Comparison of ENCODE assay signal across 19 cellular contexts in genomic region chr2:164764996-164765395, GRCh38.
"Had no signal": no experiment of that assay in that cellular context is flagged by ENCODE, and none has a peak within 500 bp of the region (broad histone marks: within the 10 kb centered on the region; RNA-seq: fewer than 3 reads in every experiment).

No MANE protein-coding gene starts in this region.

- H3K4me3 ChIP-seq: adrenal gland, right atrium auricular region, transverse colon had no signal

- H3K36me3 Mint-ChIP-seq: activated CD8-positive, alpha-beta memory T cell treated with anti-CD3 and anti-CD28 coated beads, Interleukin-2, amount 10 ng/mL, durations not matched to agents 7 days and 5 days; activated naive CD4-positive, alpha-beta T cell treated with anti-CD3 and anti-CD28 coated beads, Interleukin-2, amount 50 U/mL, for 24 hours; brain; natural killer cell treated with Interleukin-12 subunit alpha and Interleukin-12 subunit beta and Interleukin-15 and Interleukin-18, amount 100 ng/mL, for 72 hours had no signal

- ATAC-seq: activated CD8-positive, alpha-beta memory T cell treated with anti-CD3 and anti-CD28 coated beads, Interleukin-2, amount 10 ng/mL, durations not matched to agents 7 days and 5 days; effector memory CD8-positive, alpha-beta T cell; natural killer cell treated with Interleukin-12 subunit alpha and Interleukin-12 subunit beta and Interleukin-15 and Interleukin-18, amount 100 ng/mL, for 72 hours; stimulated activated naive CD8-positive, alpha-beta T cell treated with anti-CD3 and anti-CD28 coated beads, Interleukin-15, Interleukin-2, amounts not matched to agents 100 U/mL and 50 U/mL, for 24 hours had no signal

- H3K9me3 Mint-ChIP-seq: activated naive CD4-positive, alpha-beta T cell treated with anti-CD3 and anti-CD28 coated beads, Interleukin-2, amount 50 U/mL, for 24 hours; activated T-cell treated with anti-CD3 and anti-CD28 coated beads, Interleukin-2, amount 50 U/mL, for 24 hours; brain; dendritic cell treated with granulocyte-macrophage colony-stimulating factor and Interleukin-4, amounts not matched to agents 40 ng/mL and 50 ng/mL, for 4 days; natural killer cell treated with Interleukin-12 subunit alpha and Interleukin-12 subunit beta and Interleukin-15 and Interleukin-18, amount 100 ng/mL, for 72 hours had no signal

- H3K27ac ChIP-seq: epithelial cell of prostate, right atrium auricular region, transverse colon, VCaP had no signal

- DNase-seq: activated CD4-positive, alpha-beta T cell treated with anti-CD3 and anti-CD28 coated beads for 1 hour; activated CD4-positive, alpha-beta T cell treated with anti-CD3 and anti-CD28 coated beads, Interleukin-2, amount 50 U/mL, for 48 hours; activated CD8-positive, alpha-beta memory T cell treated with anti-CD3 and anti-CD28 coated beads, Interleukin-2, amount 10 ng/mL, durations not matched to agents 7 days and 5 days; activated T-cell treated with anti-CD3 and anti-CD28 coated beads, Interleukin-2, amount 50 U/mL, for 24 hours; effector memory CD8-positive, alpha-beta T cell; kidney glomerular epithelial cell; small intestine; stimulated activated CD4-positive, alpha-beta T cell treated with anti-CD3 and anti-CD28 coated beads, Interleukin-4, amount 100 ng/mL, for 24 hours; stimulated activated naive CD8-positive, alpha-beta T cell treated with anti-CD3 and anti-CD28 coated beads, Interleukin-15, Interleukin-2, amounts not matched to agents 100 U/mL and 50 U/mL, for 24 hours; T-helper 1 cell; transverse colon had no signal

- H3K27me3 ChIP-seq: adrenal gland, right atrium auricular region, transverse colon had no signal

- H3K27ac Mint-ChIP-seq: activated CD8-positive, alpha-beta memory T cell treated with anti-CD3 and anti-CD28 coated beads, Interleukin-2, amount 10 ng/mL, durations not matched to agents 7 days and 5 days; activated naive CD4-positive, alpha-beta T cell treated with anti-CD3 and anti-CD28 coated beads, Interleukin-2, amount 50 U/mL, for 24 hours; activated T-cell treated with anti-CD3 and anti-CD28 coated beads, Interleukin-2, amount 50 U/mL, for 24 hours; brain; dendritic cell treated with granulocyte-macrophage colony-stimulating factor and Interleukin-4, amounts not matched to agents 40 ng/mL and 50 ng/mL, for 4 days; effector memory CD8-positive, alpha-beta T cell; natural killer cell treated with Interleukin-12 subunit alpha and Interleukin-12 subunit beta and Interleukin-15 and Interleukin-18, amount 100 ng/mL, for 72 hours had no signal

- H3K27me3 Mint-ChIP-seq: activated CD8-positive, alpha-beta memory T cell treated with anti-CD3 and anti-CD28 coated beads, Interleukin-2, amount 10 ng/mL, durations not matched to agents 7 days and 5 days; activated naive CD4-positive, alpha-beta T cell treated with anti-CD3 and anti-CD28 coated beads, Interleukin-2, amount 50 U/mL, for 24 hours; activated T-cell treated with anti-CD3 and anti-CD28 coated beads, Interleukin-2, amount 50 U/mL, for 24 hours; dendritic cell treated with granulocyte-macrophage colony-stimulating factor and Interleukin-4, amounts not matched to agents 40 ng/mL and 50 ng/mL, for 4 days; effector memory CD8-positive, alpha-beta T cell; natural killer cell treated with Interleukin-12 subunit alpha and Interleukin-12 subunit beta and Interleukin-15 and Interleukin-18, amount 100 ng/mL, for 72 hours had no signal

- H3K36me3 ChIP-seq: adrenal gland, right atrium auricular region, transverse colon had no signal

- H3K4me3 Mint-ChIP-seq: activated CD8-positive, alpha-beta memory T cell treated with anti-CD3 and anti-CD28 coated beads, Interleukin-2, amount 10 ng/mL, durations not matched to agents 7 days and 5 days; activated naive CD4-positive, alpha-beta T cell treated with anti-CD3 and anti-CD28 coated beads, Interleukin-2, amount 50 U/mL, for 24 hours; activated T-cell treated with anti-CD3 and anti-CD28 coated beads, Interleukin-2, amount 50 U/mL, for 24 hours; brain; dendritic cell treated with granulocyte-macrophage colony-stimulating factor and Interleukin-4, amounts not matched to agents 40 ng/mL and 50 ng/mL, for 4 days; effector memory CD8-positive, alpha-beta T cell; natural killer cell treated with Interleukin-12 subunit alpha and Interleukin-12 subunit beta and Interleukin-15 and Interleukin-18, amount 100 ng/mL, for 72 hours had no signal

- H3K4me1 Mint-ChIP-seq: activated CD8-positive, alpha-beta memory T cell treated with anti-CD3 and anti-CD28 coated beads, Interleukin-2, amount 10 ng/mL, durations not matched to agents 7 days and 5 days; activated naive CD4-positive, alpha-beta T cell treated with anti-CD3 and anti-CD28 coated beads, Interleukin-2, amount 50 U/mL, for 24 hours had no signal

- H3K4me1 ChIP-seq: right atrium auricular region had no signal

- H3K9me3 ChIP-seq: adrenal gland, right atrium auricular region, transverse colon had no signal
